29 cellular contexts compared by ENCODE assay signal in genomic region chr9:73543727-73544126, GRCh38.
"Had no signal": no experiment of that assay in that cellular context is flagged by ENCODE, and none has a peak within 500 bp of the region (broad histone marks: within the 10 kb centered on the region; RNA-seq: fewer than 3 reads in every experiment).

No MANE protein-coding gene starts in this region.

- H3K4me3 Mint-ChIP-seq: activated CD4-positive, alpha-beta memory T cell treated with anti-CD3 and anti-CD28 coated beads, Interleukin-2, amount 10 ng/mL, durations not matched to agents 7 days and 5 days; activated CD4-positive, alpha-beta T cell treated with anti-CD3 and anti-CD28 coated beads, Interleukin-2, amount 10 ng/mL, durations not matched to agents 7 days and 5 days; activated naive CD4-positive, alpha-beta T cell treated with anti-CD3 and anti-CD28 coated beads, Interleukin-2, amount 10 ng/mL, durations not matched to agents 7 days and 5 days; activated naive CD8-positive, alpha-beta T cell treated with anti-CD3 and anti-CD28 coated beads, Interleukin-2, amount 10 ng/mL, durations not matched to agents 7 days and 5 days; activated T-cell treated with anti-CD3 and anti-CD28 coated beads, Interleukin-2, amount 50 U/mL, for 24 hours; activated T-cell treated with anti-CD3 and anti-CD28 coated beads, Interleukin-2, amount 50 U/mL, for 72 hours; brain; WTC11 had no signal

- H3K27me3 Mint-ChIP-seq: activated CD4-positive, alpha-beta memory T cell treated with anti-CD3 and anti-CD28 coated beads, Interleukin-2, amount 10 ng/mL, durations not matched to agents 7 days and 5 days; activated CD4-positive, alpha-beta T cell treated with anti-CD3 and anti-CD28 coated beads, Interleukin-2, amount 10 ng/mL, durations not matched to agents 7 days and 5 days; activated naive CD4-positive, alpha-beta T cell treated with anti-CD3 and anti-CD28 coated beads, Interleukin-2, amount 10 ng/mL, durations not matched to agents 7 days and 5 days; activated naive CD8-positive, alpha-beta T cell treated with anti-CD3 and anti-CD28 coated beads, Interleukin-2, amount 10 ng/mL, durations not matched to agents 7 days and 5 days; activated T-cell treated with anti-CD3 and anti-CD28 coated beads, Interleukin-2, amount 50 U/mL, for 24 hours had no signal

- H3K4me1 Mint-ChIP-seq: activated CD4-positive, alpha-beta memory T cell treated with anti-CD3 and anti-CD28 coated beads, Interleukin-2, amount 10 ng/mL, durations not matched to agents 7 days and 5 days; activated CD4-positive, alpha-beta T cell treated with anti-CD3 and anti-CD28 coated beads, Interleukin-2, amount 10 ng/mL, durations not matched to agents 7 days and 5 days; activated naive CD4-positive, alpha-beta T cell treated with anti-CD3 and anti-CD28 coated beads, Interleukin-2, amount 10 ng/mL, durations not matched to agents 7 days and 5 days; activated naive CD8-positive, alpha-beta T cell treated with anti-CD3 and anti-CD28 coated beads, Interleukin-2, amount 10 ng/mL, durations not matched to agents 7 days and 5 days had no signal

- H3K27ac Mint-ChIP-seq: activated CD4-positive, alpha-beta memory T cell treated with anti-CD3 and anti-CD28 coated beads, Interleukin-2, amount 10 ng/mL, durations not matched to agents 7 days and 5 days; activated CD4-positive, alpha-beta T cell treated with anti-CD3 and anti-CD28 coated beads, Interleukin-2, amount 10 ng/mL, durations not matched to agents 7 days and 5 days; activated naive CD4-positive, alpha-beta T cell treated with anti-CD3 and anti-CD28 coated beads, Interleukin-2, amount 10 ng/mL, durations not matched to agents 7 days and 5 days; activated naive CD4-positive, alpha-beta T cell treated with anti-CD3 and anti-CD28 coated beads, Interleukin-2, amount 50 U/mL, for 72 hours; activated naive CD8-positive, alpha-beta T cell treated with anti-CD3 and anti-CD28 coated beads, Interleukin-2, amount 10 ng/mL, durations not matched to agents 7 days and 5 days; activated T-cell treated with anti-CD3 and anti-CD28 coated beads, Interleukin-2, amount 50 U/mL, for 24 hours; activated T-cell treated with anti-CD3 and anti-CD28 coated beads, Interleukin-2, amount 50 U/mL, for 72 hours; brain; WTC11 had no signal

- H3K27me3 ChIP-seq: ascending aorta, breast epithelium, cardiac muscle cell, colonic mucosa, esophagus muscularis mucosa, foreskin keratinocyte, gastrocnemius medialis, heart left ventricle had no signal

- H3K9me3 Mint-ChIP-seq: activated CD4-positive, alpha-beta memory T cell treated with anti-CD3 and anti-CD28 coated beads, Interleukin-2, amount 10 ng/mL, durations not matched to agents 7 days and 5 days; activated CD4-positive, alpha-beta T cell treated with anti-CD3 and anti-CD28 coated beads, Interleukin-2, amount 10 ng/mL, durations not matched to agents 7 days and 5 days; activated naive CD4-positive, alpha-beta T cell treated with anti-CD3 and anti-CD28 coated beads, Interleukin-2, amount 10 ng/mL, durations not matched to agents 7 days and 5 days; activated naive CD8-positive, alpha-beta T cell treated with anti-CD3 and anti-CD28 coated beads, Interleukin-2, amount 10 ng/mL, durations not matched to agents 7 days and 5 days; activated T-cell treated with anti-CD3 and anti-CD28 coated beads, Interleukin-2, amount 50 U/mL, for 24 hours; brain; WTC11 had no signal

- H3K36me3 Mint-ChIP-seq: activated naive CD4-positive, alpha-beta T cell treated with anti-CD3 and anti-CD28 coated beads, Interleukin-2, amount 10 ng/mL, durations not matched to agents 7 days and 5 days; activated naive CD4-positive, alpha-beta T cell treated with anti-CD3 and anti-CD28 coated beads, Interleukin-2, amount 50 U/mL, for 72 hours; activated naive CD8-positive, alpha-beta T cell treated with anti-CD3 and anti-CD28 coated beads, Interleukin-2, amount 10 ng/mL, durations not matched to agents 7 days and 5 days; brain; WTC11 had no signal

- H3K9me3 ChIP-seq: ascending aorta, breast epithelium, colonic mucosa, esophagus muscularis mucosa, gastrocnemius medialis, heart left ventricle had no signal

- DNase-seq: activated CD4-positive, alpha-beta memory T cell treated with anti-CD3 and anti-CD28 coated beads, Interleukin-2, amount 10 ng/mL, durations not matched to agents 7 days and 5 days; activated CD4-positive, alpha-beta T cell treated with anti-CD3 and anti-CD28 coated beads for 1 hour; activated CD4-positive, alpha-beta T cell treated with anti-CD3 and anti-CD28 coated beads for 4 hours; activated CD4-positive, alpha-beta T cell treated with anti-CD3 and anti-CD28 coated beads, Interleukin-2, amount 10 ng/mL, durations not matched to agents 7 days and 5 days; activated CD4-positive, alpha-beta T cell treated with anti-CD3 and anti-CD28 coated beads, Interleukin-2, amount 50 U/mL, for 4 hours; activated CD8-positive, alpha-beta memory T cell treated with anti-CD3 and anti-CD28 coated beads, Interleukin-2, amount 50 U/mL, for 48 hours; activated gamma-delta T cell; activated naive CD4-positive, alpha-beta T cell; activated naive CD4-positive, alpha-beta T cell treated with anti-CD3 and anti-CD28 coated beads, Interleukin-2, amount 10 ng/mL, durations not matched to agents 7 days and 5 days; activated naive CD8-positive, alpha-beta T cell treated with anti-CD3 and anti-CD28 coated beads, Interleukin-2, amount 10 ng/mL, durations not matched to agents 7 days and 5 days; activated T-cell treated with anti-CD3 and anti-CD28 coated beads for 4 hours; activated T-cell treated with anti-CD3 and anti-CD28 coated beads, Interleukin-2, amount 50 U/mL, for 24 hours; activated T-cell treated with anti-CD3 and anti-CD28 coated beads, Interleukin-2, amount 50 U/mL, for 72 hours; central memory CD4-positive, alpha-beta T cell; cerebellar nuclear complex; colonic mucosa; effector CD8-positive, alpha-beta T cell; foreskin keratinocyte; gastrocnemius medialis; glutamatergic neuron; heart left ventricle; T-helper 2 cell had no signal

- H3K4me3 ChIP-seq: ascending aorta, breast epithelium, cardiac muscle cell, colonic mucosa, esophagus muscularis mucosa, gastrocnemius medialis, heart left ventricle had no signal

- H3K4me1 ChIP-seq: ascending aorta, breast epithelium, colonic mucosa, esophagus muscularis mucosa, foreskin keratinocyte, gastrocnemius medialis, heart left ventricle had no signal

- H3K36me3 ChIP-seq: ascending aorta, breast epithelium, cardiac muscle cell, colonic mucosa, esophagus muscularis mucosa, gastrocnemius medialis, heart left ventricle had no signal

- H3K27ac ChIP-seq: ascending aorta, breast epithelium, cardiac muscle cell, colonic mucosa, esophagus muscularis mucosa, foreskin keratinocyte, gastrocnemius medialis, heart left ventricle had no signal

- ATAC-seq: activated naive CD4-positive, alpha-beta T cell treated with anti-CD3 and anti-CD28 coated beads, Interleukin-2, amount 50 U/mL, for 72 hours; activated T-cell treated with anti-CD3 and anti-CD28 coated beads, Interleukin-2, amount 50 U/mL, for 72 hours; foreskin keratinocyte; gastrocnemius medialis; heart left ventricle; WTC11 had no signal
